ENCODE assay signal across 8 cellular contexts in the genomic region with DNA sequence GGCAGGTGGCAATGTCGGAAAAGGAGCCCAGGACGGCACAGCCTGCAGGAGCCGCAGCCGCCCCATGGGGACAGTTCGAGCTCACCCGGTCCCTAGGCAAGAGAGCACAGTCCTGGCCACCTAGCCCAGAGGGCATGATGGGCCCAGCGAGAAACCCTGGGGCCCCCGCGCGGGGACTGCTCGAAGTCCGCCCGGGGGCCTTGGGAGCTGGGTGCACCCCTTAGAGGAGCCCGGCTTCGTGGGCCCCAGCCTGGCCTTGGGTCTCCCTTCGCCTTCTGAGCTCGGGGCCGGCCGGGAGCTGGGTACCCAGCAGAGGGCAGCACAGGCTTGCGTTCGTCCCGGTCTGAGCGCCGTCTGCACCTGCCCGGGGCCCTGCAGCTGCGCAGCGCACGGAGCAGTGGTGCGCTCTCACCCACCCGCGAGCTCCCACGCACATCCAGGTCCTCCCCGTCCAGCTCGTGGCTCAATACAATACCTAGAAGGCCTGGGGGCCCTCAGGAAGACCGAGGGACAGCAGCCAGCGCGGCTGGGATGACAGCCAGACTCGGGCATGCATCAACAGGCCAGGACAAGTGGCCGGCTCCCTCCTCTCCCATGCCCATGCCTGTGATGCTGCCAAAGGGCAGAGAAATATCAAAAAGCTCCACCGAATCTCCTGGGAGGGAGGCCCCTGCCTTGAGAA.
DNase-seq lines count a peak whose midpoint lies in the region; ATAC-seq and TF ChIP-seq lines count a peak whose summit lies in the region.

No MANE protein-coding gene starts in this region.

- no peak overlapping the region for H3K9ac ChIP-seq in duodenal mucosa (ENCODE audit: low read depth in 1 of 2, low read length in 2 of 2)

- peak overlapping the region; percentile 55 to 63 for H3K4me3 ChIP-seq in duodenal mucosa (ENCODE audit: low read depth in 1 of 2, low read length in 2 of 2)
- H3K4me3 ChIP-seq in lung, result no peak overlapping the region

- H3K27ac ChIP-seq in duodenal mucosa (ENCODE audit: low read depth, low read length) (no peak overlapping the region), lung (ENCODE audit: low read depth in 1 of 2, low read length in 1 of 2) (no peak overlapping the region)

- TF ChIP-seq CTCF in lung (IDR thresholded peaks at IDR 0.05; ENCODE audit: control extremely low read depth, extremely low read depth), result peak; percentile 78

- H3K9me3 ChIP-seq in duodenal mucosa (ENCODE audit: control insufficient read depth in 1 of 2, low read length in 2 of 2), result no peaks in the 10 kb centered on the region
- H3K9me3 ChIP-seq in lung (ENCODE audit: control insufficient read depth in 2 of 2, insufficient read depth in 1 of 2, low read length in 1 of 2), result no peaks in the 10 kb centered on the region

- ATAC-seq in GM19043 (IDR thresholded peaks at IDR 0.05; ENCODE audit: low read depth, unreplicated experiment) (peak; percentile 92), HG03280 (IDR thresholded peaks at IDR 0.05; ENCODE audit: unreplicated experiment) (peak; percentile 93), lung (ENCODE audit: insufficient read depth, low FRiP score) (peak; percentile 90)

- 11 to 16% methylated on average over 37 to 40 of the region's 40 CpGs for WGBS in lung, 2 donors

- DNase-seq in AG20443 (ENCODE audit: low spot score), result peak; percentile 92
- peak; percentile 44 for DNase-seq in NCI-H460 (ENCODE audit: extremely low read depth, low read depth)
- peak; percentile 78 to 82 for DNase-seq in activated CD4-positive, alpha-beta T cell treated with anti-CD3 and anti-CD28 coated beads, Interleukin-2, amount 50 U/mL, for 48 hours
- DNase-seq in lung (ENCODE audit: low spot score), result peak; percentile 61
- peak; percentile 24 for DNase-seq in stimulated activated CD8-positive, alpha-beta memory T cell treated with anti-CD3 and anti-CD28 coated beads, Interleukin-12 subunit alpha, Interleukin-12 subunit beta, amount 100 ng/mL, for 1 hour (ENCODE audit: low read depth)

- H3K4me1 ChIP-seq in duodenal mucosa (ENCODE audit: control insufficient read depth in 1 of 2, insufficient read depth in 2 of 2, low read length in 2 of 2) (peaks cover 6 to 12% of the 10 kb centered on the region in 2 donors), lung (ENCODE audit: control insufficient read depth in 2 of 2, insufficient read depth in 2 of 2, low read length in 2 of 2) (peaks cover 0 to 1% of the 10 kb centered on the region in 2 donors)

- H3K36me3 ChIP-seq in duodenal mucosa (ENCODE audit: control insufficient read depth in 1 of 2, insufficient read depth in 2 of 2, low read length in 2 of 2) (no peaks in the 10 kb centered on the region), lung (ENCODE audit: control insufficient read depth in 2 of 2, insufficient read depth in 2 of 2, low read length in 2 of 2) (no peaks in the 10 kb centered on the region)

- H3K27me3 ChIP-seq in duodenal mucosa (ENCODE audit: control insufficient read depth in 1 of 2, insufficient read depth in 2 of 2, low read length in 2 of 2) (peaks cover 0 to 3% of the 10 kb centered on the region in 2 donors), lung (ENCODE audit: control insufficient read depth, insufficient read depth) (peaks cover 4% of the 10 kb centered on the region)

Comparison
In these comparisons a context has a peak if more than half of its experiments do, and no peak if none do; other contexts are left out.
1. DNase-seq: peak in every context shown above with its lines; median percentile 92 in AG20443; 80 in activated CD4-positive, alpha-beta T cell treated with anti-CD3 and anti-CD28 coated beads, Interleukin-2, amount 50 U/mL, for 48 hours; 61 in lung; 44 in NCI-H460; 24 in stimulated activated CD8-positive, alpha-beta memory T cell treated with anti-CD3 and anti-CD28 coated beads, Interleukin-12 subunit alpha, Interleukin-12 subunit beta, amount 100 ng/mL, for 1 hour.